Comparison of ENCODE assay signal across 8 cellular contexts in genomic region chr6:113854531-113855499, GRCh38. TPM values are rescaled to one million over a fixed set of nuclear protein-coding genes. Genes with fewer than 3 reads are reported as not detected.
DNase-seq lines count a peak whose midpoint lies in the region; ATAC-seq and TF ChIP-seq lines count a peak whose summit lies in the region.

No MANE protein-coding gene starts in this region.

- H3K27me3 ChIP-seq in A673 (replicated peaks; ENCODE audit: insufficient read depth, low read depth, low read length, poor library complexity) (no peaks in the 10 kb centered on the region), MG63 (no peaks in the 10 kb centered on the region), ectodermal cell (ENCODE audit: control insufficient read depth, insufficient read depth, low read length, poor library complexity, severe bottlenecking) (peaks cover 7% of the 10 kb centered on the region), left lung (peaks cover 0 to 49% of the 10 kb centered on the region in 2 donors), stomach smooth muscle (ENCODE audit: control insufficient read depth in 1 of 2, insufficient read depth in 2 of 2, low read length in 2 of 2) (no peaks in the 10 kb centered on the region)

- H3K27ac ChIP-seq in A673 (ENCODE audit: low read depth, low read length, poor library complexity, severe bottlenecking): peak overlapping the region; percentile 37
- H3K27ac ChIP-seq in ectodermal cell (ENCODE audit: insufficient read depth, low read depth, low read length, poor library complexity, severe bottlenecking): peak overlapping the region; percentile 94
- H3K27ac ChIP-seq in left lung: peak overlapping the region; percentile 78 to 97
- H3K27ac ChIP-seq in stomach smooth muscle (ENCODE audit: low read length): peak overlapping the region; percentile 96

- no peaks in the 10 kb centered on the region for H3K9me3 ChIP-seq in A673 (ENCODE audit: low read depth, low read length, poor library complexity, severe bottlenecking)
- H3K9me3 ChIP-seq in MG63: no peaks in the 10 kb centered on the region
- no peaks in the 10 kb centered on the region for H3K9me3 ChIP-seq in ectodermal cell (ENCODE audit: control insufficient read depth, low read length)
- no peaks in the 10 kb centered on the region for H3K9me3 ChIP-seq in left lung
- H3K9me3 ChIP-seq in stomach smooth muscle (ENCODE audit: control insufficient read depth in 2 of 2, low read length in 2 of 2): no peaks in the 10 kb centered on the region

- H3K36me3 ChIP-seq in A673 (ENCODE audit: insufficient read depth, low read length, poor library complexity, severe bottlenecking) (no peaks in the 10 kb centered on the region), MG63 (peaks cover 8% of the 10 kb centered on the region), ectodermal cell (ENCODE audit: control insufficient read depth, insufficient read depth, low read length) (no peaks in the 10 kb centered on the region), left lung (no peaks in the 10 kb centered on the region), stomach smooth muscle (ENCODE audit: control insufficient read depth in 2 of 2, insufficient read depth in 2 of 2, low read length in 2 of 2) (no peaks in the 10 kb centered on the region)

- H3K4me1 ChIP-seq in A673 (ENCODE audit: insufficient read depth, low read length, poor library complexity, severe bottlenecking) (no peaks in the 10 kb centered on the region), ectodermal cell (ENCODE audit: control insufficient read depth, insufficient read depth, low read length) (no peaks in the 10 kb centered on the region), left lung (peaks cover 0 to 29% of the 10 kb centered on the region in 2 donors), stomach smooth muscle (ENCODE audit: control insufficient read depth, insufficient read depth, low read length) (peaks cover 13% of the 10 kb centered on the region)

- DNase-seq in A673 (ENCODE audit: low spot score): peak; percentile 83
- no peak for DNase-seq in GM12864 (ENCODE audit: low read depth)
- peak; percentile 78 for DNase-seq in MG63
- DNase-seq in SHP77 treated with DMSO at 0.1 percent for 48 hours (lab: John Stamatoyannopoulos, UW): peak; percentile 63
- DNase-seq in left lung: peak; percentile 82 to 89
- no peak for DNase-seq in activated CD4-positive, CD25-positive, alpha-beta regulatory T cell (lab: John Stamatoyannopoulos, UW)

- CTCF ChIA-PET in A673 (lab: Charles Lee): interaction anchor here (0.6 kb wide), 1 partner anchor 25 kb away, joined by 4 read pairs; no protein-coding TSS in a partner anchor

- peak; percentile 11 for ATAC-seq in left lung

- intact Hi-C loops in A673 (cut with micrococcal nuclease; ENCODE audit: unreplicated experiment) (loop anchor here (5.0 to 10.0 kb wide), 7 partner anchors 160 to 1518 kb away; no protein-coding TSS in a partner anchor), left lung (cut with DNase I) (no loop called here)

- peak overlapping the region; percentile 86 for H3K4me3 ChIP-seq in A673 (ENCODE audit: low read depth, low read length, poor library complexity, severe bottlenecking)
- H3K4me3 ChIP-seq in GM12864 (ENCODE audit: low read depth, low read length): peak overlapping the region; percentile 99
- H3K4me3 ChIP-seq in MG63: peak overlapping the region; percentile 96
- peak overlapping the region; percentile 99 for H3K4me3 ChIP-seq in ectodermal cell (ENCODE audit: insufficient read depth, low read depth, low read length)
- H3K4me3 ChIP-seq in left lung: peak overlapping the region; percentile 73 to 82
- H3K4me3 ChIP-seq in stomach smooth muscle (ENCODE audit: low read length in 2 of 2): peak overlapping the region; percentile 89 to 97

- TF ChIP-seq CTCF in A673 (conservative IDR thresholded peaks at IDR 0.05; ENCODE audit: low read depth, low read length) (peak; percentile 27; the same call in 1 of the 2 replicates), GM12864 (IDR thresholded peaks at IDR 0.05; ENCODE audit: low read depth, low read length, missing control alignments) (peak; percentile 26), left lung (IDR thresholded peaks at IDR 0.05) (no peak)

- WGBS in ectodermal cell, 2 experiments: 2% methylated on average over 42 to 50 of the region's 56 CpGs

- POLR2A ChIA-PET in A673 (lab: Charles Lee; ENCODE audit: low non-redundant PET): interaction anchor here (0.6 kb wide), 1 partner anchor 474 kb away, joined by 12 read pairs; no protein-coding TSS in a partner anchor

- no TSS peak for BruUV-seq in A673 (replicated peaks; lab: Mats Ljungman, UMichigan)

- peak overlapping the region; percentile 80 to 98 for H3K9ac ChIP-seq in stomach smooth muscle (ENCODE audit: low read length in 2 of 2)

RNA-seq across cellular contexts. Expression of gene MARCKS, which starts 2.3 kb away (rescaled TPM):
- 95.9 and 110 TPM in 2 replicates for total RNA-seq in A673 (2021)
- 70.3 and 78.1 TPM in 2 replicates for total RNA-seq in MG63 (2014; rRNA removed; shearing (Covaris generic); ENCODE audit: low replicate concordance)
- polyA plus RNA-seq in ectodermal cell (2013, experiment 1 of 4): 205 TPM
- polyA plus RNA-seq in ectodermal cell (2013, experiment 2 of 4): 199 TPM
- polyA plus RNA-seq in ectodermal cell (2013, experiment 3 of 4): 147 TPM
- polyA plus RNA-seq in ectodermal cell (2013, experiment 4 of 4): 156 TPM
- 100 to 1,000 TPM; 102 to 118 TPM for total RNA-seq in left lung

Comparison
In these comparisons a context has a peak if more than half of its experiments do, and no peak if none do; other contexts are left out.
1. DNase-seq: peak in A673 (single experiment), MG63 (single experiment), SHP77 treated with DMSO at 0.1 percent for 48 hours (single experiment) and left lung (2 of 2); none in GM12864 (single experiment) and activated CD4-positive, CD25-positive, alpha-beta regulatory T cell (0 of 4).
2. H3K27ac ChIP-seq: peak in every context shown above with its lines; median percentile 96 in stomach smooth muscle; 94 in ectodermal cell; 88 in left lung; 37 in A673.
3. CTCF ChIP-seq: peak in A673 (single experiment) and GM12864 (single experiment); none in left lung (0 of 2).
4. Peak in every context shown above with its lines, with median percentiles within 50 percentile points of each other: H3K4me3 ChIP-seq.